In the genomic region with DNA sequence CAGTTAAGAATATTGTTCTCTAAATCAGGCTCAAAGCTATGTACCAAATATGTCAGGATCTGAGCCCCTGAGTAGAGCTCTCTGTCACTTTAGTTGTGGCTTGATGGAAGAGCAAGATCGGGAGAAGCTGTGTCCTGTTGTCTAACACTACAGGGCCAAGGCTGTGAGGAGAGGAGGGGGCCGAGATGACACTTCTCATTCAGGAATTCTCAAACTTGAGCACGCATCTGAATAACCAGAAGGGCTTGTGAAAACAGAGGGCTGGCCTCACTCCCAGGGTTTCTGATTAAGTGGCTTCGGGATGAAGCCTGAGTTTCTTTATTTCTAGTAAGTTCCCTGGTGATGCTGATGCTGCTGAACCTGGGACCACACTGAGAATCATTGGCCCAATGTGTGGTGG, we compare ENCODE assay signal across 24 cellular contexts.
"Had no signal": no experiment of that assay in that cellular context is flagged by ENCODE, and none has a peak within 500 bp of the region (broad histone marks: within the 10 kb centered on the region; RNA-seq: fewer than 3 reads in every experiment).

No MANE protein-coding gene starts in this region.

- H3K4me1 ChIP-seq: adrenal gland, breast epithelium had no signal

- H3K27ac Mint-ChIP-seq: activated CD4-positive, alpha-beta T cell treated with anti-CD3 and anti-CD28 coated beads for 36 hours; activated CD8-positive, alpha-beta T cell treated with anti-CD3 and anti-CD28 coated beads for 36 hours; activated naive CD8-positive, alpha-beta T cell treated with anti-CD3 and anti-CD28 coated beads, Interleukin-2, amount 10 ng/mL, durations not matched to agents 7 days and 5 days had no signal

- H3K4me1 Mint-ChIP-seq: activated CD4-positive, alpha-beta T cell treated with anti-CD3 and anti-CD28 coated beads for 36 hours; activated naive CD8-positive, alpha-beta T cell treated with anti-CD3 and anti-CD28 coated beads, Interleukin-2, amount 10 ng/mL, durations not matched to agents 7 days and 5 days had no signal

- H3K4me3 ChIP-seq: adrenal gland, breast epithelium, K562, SK-N-MC had no signal

- H3K9me3 Mint-ChIP-seq: activated CD8-positive, alpha-beta T cell treated with anti-CD3 and anti-CD28 coated beads for 36 hours; activated naive CD8-positive, alpha-beta T cell treated with anti-CD3 and anti-CD28 coated beads, Interleukin-2, amount 10 ng/mL, durations not matched to agents 7 days and 5 days had no signal

- H3K9me3 ChIP-seq: adrenal gland, breast epithelium had no signal

- DNase-seq: activated CD4-positive, alpha-beta T cell treated with anti-CD3 and anti-CD28 coated beads for 36 hours; activated CD8-positive, alpha-beta memory T cell treated with anti-CD3 and anti-CD28 coated beads, Interleukin-2, amount 50 U/mL, for 4 hours; activated CD8-positive, alpha-beta T cell treated with anti-CD3 and anti-CD28 coated beads for 36 hours; activated naive CD4-positive, alpha-beta T cell treated with anti-CD3 and anti-CD28 coated beads, Interleukin-2, amount 50 U/mL, for 16 hours; activated naive CD8-positive, alpha-beta T cell treated with anti-CD3 and anti-CD28 coated beads, Interleukin-2, amount 10 ng/mL, durations not matched to agents 7 days and 5 days; adrenal gland; anterior cingulate cortex; caudate nucleus; Karpas-422; NCI-H1092; NCI-H1417; NCI-H1694; NCI-H2029; NCI-H2107; NCI-H2171 treated with DMSO at 0.1 percent for 48 hours; NCI-H526; NCI-H82; OCI-M1; RPMI8226; T-helper 1 cell had no signal

- H3K27me3 ChIP-seq: adrenal gland, breast epithelium had no signal

- H3K36me3 ChIP-seq: adrenal gland, breast epithelium had no signal

- H3K4me3 Mint-ChIP-seq: activated CD4-positive, alpha-beta T cell treated with anti-CD3 and anti-CD28 coated beads for 36 hours; activated CD8-positive, alpha-beta T cell treated with anti-CD3 and anti-CD28 coated beads for 36 hours; activated naive CD8-positive, alpha-beta T cell treated with anti-CD3 and anti-CD28 coated beads, Interleukin-2, amount 10 ng/mL, durations not matched to agents 7 days and 5 days had no signal

- H3K27ac ChIP-seq: adrenal gland, breast epithelium, SK-N-MC, VCaP had no signal

- H3K36me3 Mint-ChIP-seq: activated naive CD8-positive, alpha-beta T cell treated with anti-CD3 and anti-CD28 coated beads, Interleukin-2, amount 10 ng/mL, durations not matched to agents 7 days and 5 days had no signal
